Comparison of ENCODE assay signal across 7 cellular contexts in the genomic region with DNA sequence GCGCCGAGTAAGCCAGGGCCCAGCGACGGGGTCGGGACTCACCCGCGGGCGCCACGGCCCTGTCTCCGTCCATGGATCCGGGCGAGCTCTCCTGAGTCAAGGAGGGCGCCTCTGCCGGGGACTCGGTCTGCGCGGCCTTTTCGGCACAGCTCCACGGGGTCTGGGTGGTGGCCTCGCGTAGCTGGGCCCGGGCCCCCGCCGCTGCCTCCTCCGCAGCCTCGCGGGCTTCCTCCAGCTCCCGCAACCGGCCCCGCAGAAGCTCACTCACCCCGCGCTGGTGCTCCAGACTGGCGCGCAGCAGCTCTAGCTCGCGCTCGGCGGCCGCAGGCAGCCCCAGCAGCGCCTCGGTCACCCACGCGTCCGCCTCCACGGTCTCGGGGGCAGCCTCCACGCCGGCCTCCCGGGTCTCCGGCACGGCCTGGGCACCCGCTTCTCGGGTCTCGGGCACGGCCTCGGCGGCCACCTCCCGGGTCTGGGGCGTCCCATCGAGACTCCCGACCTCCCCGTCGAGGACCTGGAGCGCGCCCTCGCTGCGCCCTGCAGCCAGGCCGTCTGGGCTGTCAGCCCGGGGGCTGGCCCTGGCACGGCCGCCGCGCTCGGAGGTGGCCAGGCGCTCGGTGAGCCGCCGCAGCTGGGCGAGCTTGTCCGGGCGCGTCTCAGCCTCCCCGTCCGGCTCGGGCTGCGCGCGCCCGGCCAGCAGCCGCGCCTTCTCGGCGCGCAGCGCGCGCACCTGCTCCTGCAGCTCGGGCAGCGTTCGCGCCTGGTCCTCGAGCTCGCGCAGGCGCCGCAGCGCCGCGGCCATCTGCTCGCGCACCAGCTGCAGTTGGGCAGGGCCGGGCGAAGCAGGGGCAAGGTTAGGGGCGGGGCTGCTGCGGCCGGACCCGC. TPM values are rescaled to one million over a fixed set of nuclear protein-coding genes. Genes with fewer than 3 reads are reported as not detected.
DNase-seq lines count a peak whose midpoint lies in the region; ATAC-seq and TF ChIP-seq lines count a peak whose summit lies in the region.

No MANE protein-coding gene starts in this region.

- H3K36me3 ChIP-seq in ES-I3 (ENCODE audit: insufficient read depth, low read length) (no peaks in the 10 kb centered on the region), neural cell (ENCODE audit: insufficient read depth, low read length) (no peaks in the 10 kb centered on the region)

- no peak overlapping the region for H3K27ac ChIP-seq in neural cell (ENCODE audit: low read length)

- peaks cover 51% of the 10 kb centered on the region for H3K27me3 ChIP-seq in neural cell (ENCODE audit: insufficient read depth, low read depth, low read length)

- H3F3A ChIP-seq in neural cell (ENCODE audit: insufficient read depth, low read length, poor library complexity, severe bottlenecking): no peaks in the 10 kb centered on the region

- TF ChIP-seq EP300 in neural cell (conservative IDR thresholded peaks at IDR 0.05; ENCODE audit: poor library complexity, severe bottlenecking): no peak

- no peak for TF ChIP-seq RAD21 in neural cell (conservative IDR thresholded peaks at IDR 0.05)

- no peak overlapping the region for H2AFZ ChIP-seq in neural cell (ENCODE audit: low read depth, low read length)

- H4K20me1 ChIP-seq in neural cell (ENCODE audit: insufficient read depth): no peaks in the 10 kb centered on the region

- no peaks in the 10 kb centered on the region for H3K9me3 ChIP-seq in ES-I3 (ENCODE audit: control insufficient read depth, insufficient read depth, low read length)
- H3K9me3 ChIP-seq in neural cell (ENCODE audit: low read length): no peaks in the 10 kb centered on the region

- H3K4me3 ChIP-seq in epithelial cell of proximal tubule (ENCODE audit: low read depth, low read length) (peak overlapping the region; percentile 41), neural cell (ENCODE audit: low read length) (peak overlapping the region; percentile 62)

- ATAC-seq in HG03442 (IDR thresholded peaks at IDR 0.05; ENCODE audit: unreplicated experiment): no peak

- no peaks in the 10 kb centered on the region for H3K79me2 ChIP-seq in neural cell (replicated peaks; ENCODE audit: insufficient read depth, low read length)

- H3K9ac ChIP-seq in ES-I3 (ENCODE audit: low read depth, low read length) (peak overlapping the region; percentile 59), neural cell (ENCODE audit: low read length) (peak overlapping the region; percentile 60)

- H3K4me2 ChIP-seq in neural cell (ENCODE audit: low read length): no peak overlapping the region

- H3K9me2 ChIP-seq in neural cell (ENCODE audit: insufficient read depth, low read length): no peaks in the 10 kb centered on the region

- H3K4me1 ChIP-seq in ES-I3 (ENCODE audit: insufficient read depth, low read length): peaks cover 3% of the 10 kb centered on the region; the same call in 1 of the 2 replicates

- DNase-seq in HUDEP-2 (lab: John Stamatoyannopoulos, UW; ENCODE audit: unreplicated experiment in 76 of 76) (peak in 39 of 76 experiments; percentile 19 to 73 (median 42)), SK-N-DZ (ENCODE audit: low spot score) (peak; percentile 63), epithelial cell of proximal tubule (ENCODE audit: low read depth) (no peak), KG1 (lab: John Stamatoyannopoulos, UW) (no peak)

- TF ChIP-seq CTCF in epithelial cell of proximal tubule (conservative IDR thresholded peaks at IDR 0.05; ENCODE audit: low read depth, low read length) (no peak), neural cell (IDR thresholded peaks at IDR 0.05; ENCODE audit: poor library complexity, severe bottlenecking) (no peak)

TF ChIP-seq in neural cell, 6 proteins besides CTCF, POLR2A, EP300 and RAD21:
- TF ChIP-seq TAF1 (IDR thresholded peaks at IDR 0.05; ENCODE audit: low read depth) (no peak), POLR2AphosphoS5 (IDR thresholded peaks at IDR 0.05) (peak; percentile 27)

RNA-seq across cellular contexts. Expression of a gene that starts 8.4 kb away (rescaled TPM):
- 0.16 and 2.0 TPM in 2 replicates for polyA plus RNA-seq in SK-N-DZ (2014; cell fraction: cytosol; rRNA removed)
- 0.11 and 1.0 TPM in 2 replicates for polyA plus RNA-seq in SK-N-DZ (2014; cell fraction: nucleus; rRNA removed)
- 0.29 and 2.2 TPM in 2 replicates for total RNA-seq in epithelial cell of proximal tubule
- 1.0 and 2.8 TPM in 2 replicates for polyA plus RNA-seq in neural cell
- 0.49 and 1.7 TPM in 2 replicates for polyA minus RNA-seq in neural cell

RNA-seq across cellular contexts. Expression of a gene that starts 13.4 kb away (rescaled TPM):
- 193 and 234 TPM in 2 replicates for polyA plus RNA-seq in SK-N-DZ (2014; cell fraction: cytosol; rRNA removed)
- polyA plus RNA-seq in SK-N-DZ (2014; cell fraction: nucleus; rRNA removed): 198 and 225 TPM in 2 replicates
- total RNA-seq in epithelial cell of proximal tubule: 459 and 508 TPM in 2 replicates
- polyA plus RNA-seq in neural cell: 192 and 196 TPM in 2 replicates
- 70.6 and 79.4 TPM in 2 replicates for polyA minus RNA-seq in neural cell

RNA-seq across cellular contexts. Expression of a gene that starts 13.5 kb away (rescaled TPM):
- 33.8 and 68.5 TPM in 2 replicates for polyA plus RNA-seq in SK-N-DZ (2014; cell fraction: cytosol; rRNA removed)
- polyA plus RNA-seq in SK-N-DZ (2014; cell fraction: nucleus; rRNA removed): 48.7 and 54.3 TPM in 2 replicates
- total RNA-seq in epithelial cell of proximal tubule: 76.6 and 77.9 TPM in 2 replicates
- polyA plus RNA-seq in neural cell: 37.3 and 48.0 TPM in 2 replicates
- polyA minus RNA-seq in neural cell: 9.0 and 14.5 TPM in 2 replicates

RNA-seq across cellular contexts. Expression of a gene that starts 26.5 kb away (rescaled TPM):
- 149 and 150 TPM in 2 replicates for polyA plus RNA-seq in SK-N-DZ (2014; cell fraction: cytosol; rRNA removed)
- 98.6 and 111 TPM in 2 replicates for polyA plus RNA-seq in SK-N-DZ (2014; cell fraction: nucleus; rRNA removed)
- 198 and 238 TPM in 2 replicates for total RNA-seq in epithelial cell of proximal tubule
- polyA plus RNA-seq in neural cell: 89.6 and 98.2 TPM in 2 replicates
- polyA minus RNA-seq in neural cell: 35.1 and 39.4 TPM in 2 replicates

RNA-seq across cellular contexts. Expression of a gene that starts 29.3 kb away (rescaled TPM):
- 5.6 and 6.3 TPM in 2 replicates for polyA plus RNA-seq in SK-N-DZ (2014; cell fraction: cytosol; rRNA removed)
- polyA plus RNA-seq in SK-N-DZ (2014; cell fraction: nucleus; rRNA removed): 11.7 and 12.2 TPM in 2 replicates
- total RNA-seq in epithelial cell of proximal tubule: 16.6 and 82.0 TPM in 2 replicates
- not detected in 2 replicates for polyA plus RNA-seq in neural cell
- polyA minus RNA-seq in neural cell: not detected in 2 replicates

Comparison
In these comparisons a context has a peak if more than half of its experiments do, and no peak if none do; other contexts are left out.
1. DNase-seq: peak in HUDEP-2 (39 of 76) and SK-N-DZ (single experiment); none in epithelial cell of proximal tubule (single experiment) and KG1 (single experiment).